ENCODE assay signal across 26 cellular contexts in the genomic region with DNA sequence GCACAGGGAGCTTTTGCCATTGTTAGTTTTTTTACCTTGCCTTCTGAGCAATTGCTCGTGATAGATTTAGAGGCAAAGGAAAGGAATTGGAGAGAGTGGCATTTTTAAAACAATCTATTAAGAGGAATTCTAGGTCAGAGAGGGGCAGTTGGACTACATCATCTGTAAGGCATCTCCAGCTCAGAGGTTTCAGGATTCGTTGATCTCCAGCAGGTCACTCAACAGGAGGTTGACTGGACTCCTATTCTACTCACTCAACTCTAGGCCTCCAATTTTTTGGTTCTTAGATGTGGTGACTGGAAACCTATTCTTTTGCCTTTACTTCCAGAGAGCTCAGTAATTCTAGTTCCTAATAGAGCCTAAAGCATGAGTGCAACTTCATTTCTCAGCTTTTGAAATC. TPM values are rescaled to one million over a fixed set of nuclear protein-coding genes. Genes with fewer than 3 reads are reported as not detected.
DNase-seq lines count a peak whose midpoint lies in the region; FAIRE-seq and TF ChIP-seq lines count a peak whose summit lies in the region.
"Had no signal": no experiment of that assay in that cellular context is flagged by ENCODE, and none has a peak within 500 bp of the region (broad histone marks: within the 10 kb centered on the region; RNA-seq: fewer than 3 reads in every experiment).

No MANE protein-coding gene starts in this region.

- H4K20me1 ChIP-seq in astrocyte (ENCODE audit: insufficient read depth, low read length) (no peaks in the 10 kb centered on the region), neural progenitor cell (ENCODE audit: low read depth) (no peaks in the 10 kb centered on the region)
- H4K20me1 ChIP-seq: BLaER1 had no signal

- H3K9me3 Mint-ChIP-seq in astrocyte (ENCODE audit: unreplicated experiment): peaks cover 6% of the 10 kb centered on the region
- H3K9me3 Mint-ChIP-seq in nephron progenitor cell: peaks cover 3% of the 10 kb centered on the region
- H3K9me3 Mint-ChIP-seq in neural progenitor cell: no peaks in the 10 kb centered on the region
- H3K9me3 Mint-ChIP-seq: dendritic cell treated with granulocyte-macrophage colony-stimulating factor and Interleukin-4, amounts not matched to agents 40 ng/mL and 50 ng/mL, for 4 days had no signal

- H3K4me3 Mint-ChIP-seq in astrocyte (ENCODE audit: unreplicated experiment): no peak overlapping the region
- H3K4me3 Mint-ChIP-seq in nephron progenitor cell: no peak overlapping the region
- no peak overlapping the region for H3K4me3 Mint-ChIP-seq in neural progenitor cell
- H3K4me3 Mint-ChIP-seq: activated CD8-positive, alpha-beta T cell treated with anti-CD3 and anti-CD28 coated beads, Interleukin-2, amount 10 ng/mL, durations not matched to agents 7 days and 5 days; dendritic cell treated with granulocyte-macrophage colony-stimulating factor and Interleukin-4, amounts not matched to agents 40 ng/mL and 50 ng/mL, for 4 days had no signal

- H3K27me3 Mint-ChIP-seq in astrocyte (ENCODE audit: low read depth, unreplicated experiment): peaks cover 5% of the 10 kb centered on the region
- H3K27me3 Mint-ChIP-seq in nephron progenitor cell (ENCODE audit: low read depth, poor library complexity): no peaks in the 10 kb centered on the region
- no peaks in the 10 kb centered on the region for H3K27me3 Mint-ChIP-seq in neural progenitor cell (ENCODE audit: insufficient read depth, low read depth)
- H3K27me3 Mint-ChIP-seq: dendritic cell treated with granulocyte-macrophage colony-stimulating factor and Interleukin-4, amounts not matched to agents 40 ng/mL and 50 ng/mL, for 4 days had no signal

- no peaks in the 10 kb centered on the region for H3F3A ChIP-seq in neural progenitor cell (ENCODE audit: low read depth)

- no peak overlapping the region for H3K4me3 ChIP-seq in astrocyte (ENCODE audit: insufficient read depth, low read depth, low read length)
- no peak overlapping the region for H3K4me3 ChIP-seq in fibroblast of the aortic adventitia (ENCODE audit: low read depth, low read length)
- H3K4me3 ChIP-seq in neural progenitor cell: no peak overlapping the region
- H3K4me3 ChIP-seq: BLaER1, HAP-1, lung, vagina had no signal

- H3K27ac ChIP-seq in astrocyte (ENCODE audit: low read depth, low read length) (no peak overlapping the region), neural progenitor cell (no peak overlapping the region)
- H3K27ac ChIP-seq: BLaER1, foreskin keratinocyte, vagina had no signal

- no peaks in the 10 kb centered on the region for H3K4me1 ChIP-seq in astrocyte (ENCODE audit: insufficient read depth, low read length)
- H3K4me1 ChIP-seq in neural progenitor cell: no peaks in the 10 kb centered on the region
- H3K4me1 ChIP-seq: Caco-2, foreskin keratinocyte, HAP-1 had no signal

- H3K9ac ChIP-seq in astrocyte (ENCODE audit: low read length) (no peak overlapping the region), neural progenitor cell (no peak overlapping the region)
- H3K9ac ChIP-seq: BLaER1 had no signal

- FAIRE-seq in astrocyte (lab: Jason Lieb, UNC): no peak
- FAIRE-seq: endometrium, RCC 7860, small intestine had no signal

- peak; percentile 31 for DNase-seq in EL
- DNase-seq in astrocyte (ENCODE audit: low read depth): peak; percentile 29
- DNase-seq in fibroblast of the aortic adventitia (ENCODE audit: low read depth): peak; percentile 30
- DNase-seq in nephron progenitor cell: no peak
- DNase-seq in OCI-M1 (lab: John Stamatoyannopoulos, UW): no peak
- no peak for DNase-seq in cortex of kidney (lab: John Stamatoyannopoulos, UW)
- no peak for DNase-seq in NCI-H1092 (lab: John Stamatoyannopoulos, UW)
- no peak for DNase-seq in neural progenitor cell (ENCODE audit: low spot score)
- DNase-seq: activated CD4-positive, alpha-beta T cell treated with anti-CD3 and anti-CD28 coated beads for 1 hour; activated CD8-positive, alpha-beta T cell treated with anti-CD3 and anti-CD28 coated beads, Interleukin-2, amount 10 ng/mL, durations not matched to agents 7 days and 5 days; activated naive CD4-positive, alpha-beta T cell; activated T-cell treated with anti-CD3 and anti-CD28 coated beads, Interleukin-2, amount 50 U/mL, for 1 hour; Caco-2; foreskin keratinocyte; NCI-H1092 treated with DMSO at 0.1 percent for 48 hours; NCI-H187 treated with DMSO at 0.1 percent for 48 hours; NCI-H69; small intestine; stimulated activated CD4-positive, alpha-beta T cell treated with anti-CD3 and anti-CD28 coated beads, Interleukin-2, amount 100 ng/mL, for 24 hours had no signal

- peaks cover 1% of the 10 kb centered on the region for H3K36me3 Mint-ChIP-seq in astrocyte (ENCODE audit: low read depth, unreplicated experiment)
- no peaks in the 10 kb centered on the region for H3K36me3 Mint-ChIP-seq in nephron progenitor cell (ENCODE audit: low read depth)
- no peaks in the 10 kb centered on the region for H3K36me3 Mint-ChIP-seq in neural progenitor cell

- H3K79me2 ChIP-seq in astrocyte (ENCODE audit: insufficient read depth, low read length) (no peaks in the 10 kb centered on the region), neural progenitor cell (ENCODE audit: low read depth) (no peaks in the 10 kb centered on the region)

- H2AFZ ChIP-seq in astrocyte (ENCODE audit: low read depth, low read length) (no peak overlapping the region), neural progenitor cell (replicated peaks) (no peak overlapping the region)

- H3K27ac Mint-ChIP-seq in astrocyte (ENCODE audit: unreplicated experiment) (no peak overlapping the region), nephron progenitor cell (peak overlapping the region; percentile 78), neural progenitor cell (no peak overlapping the region)
- H3K27ac Mint-ChIP-seq: activated CD8-positive, alpha-beta T cell treated with anti-CD3 and anti-CD28 coated beads, Interleukin-2, amount 10 ng/mL, durations not matched to agents 7 days and 5 days; dendritic cell treated with granulocyte-macrophage colony-stimulating factor and Interleukin-4, amounts not matched to agents 40 ng/mL and 50 ng/mL, for 4 days had no signal

- no peaks in the 10 kb centered on the region for H3K27me3 ChIP-seq in astrocyte (ENCODE audit: insufficient read depth, low read length)
- H3K27me3 ChIP-seq in neural progenitor cell: no peaks in the 10 kb centered on the region
- H3K27me3 ChIP-seq: BLaER1, foreskin keratinocyte, vagina had no signal

- no peaks in the 10 kb centered on the region for H3K36me3 ChIP-seq in astrocyte (ENCODE audit: insufficient read depth, low read length)
- H3K36me3 ChIP-seq in neural progenitor cell: no peaks in the 10 kb centered on the region
- H3K36me3 ChIP-seq: BLaER1, HAP-1, vagina had no signal

- peaks cover 2% of the 10 kb centered on the region for H3K9me3 ChIP-seq in astrocyte (ENCODE audit: insufficient read depth, low read depth, low read length)
- H3K9me3 ChIP-seq in neural progenitor cell (ENCODE audit: low read depth): no peaks in the 10 kb centered on the region
- H3K9me3 ChIP-seq: BLaER1, Caco-2, HAP-1, vagina had no signal

- H3K4me1 Mint-ChIP-seq in astrocyte (ENCODE audit: low read depth, unreplicated experiment): peaks cover 9% of the 10 kb centered on the region
- peaks cover 13% of the 10 kb centered on the region for H3K4me1 Mint-ChIP-seq in nephron progenitor cell
- peaks cover 3% of the 10 kb centered on the region for H3K4me1 Mint-ChIP-seq in neural progenitor cell

- no peak for TF ChIP-seq CTCF in astrocyte (IDR thresholded peaks at IDR 0.05; ENCODE audit: insufficient read depth, low read depth, low read length)
- TF ChIP-seq CTCF in fibroblast of the aortic adventitia (IDR thresholded peaks at IDR 0.05; ENCODE audit: insufficient read depth, low read length): no peak
- TF ChIP-seq CTCF in nephron progenitor cell (IDR thresholded peaks at IDR 0.05): no peak
- TF ChIP-seq CTCF in neural progenitor cell (IDR thresholded peaks at IDR 0.05): no peak

- no peak overlapping the region for H3K4me2 ChIP-seq in astrocyte (ENCODE audit: low read length)
- H3K4me2 ChIP-seq in neural progenitor cell: no peak overlapping the region
- H3K4me2 ChIP-seq: BLaER1 had no signal

RNA-seq across cellular contexts. Expression of gene TBXAS1, which starts 42.8 kb away (rescaled TPM):
- total RNA-seq in astrocyte: 0.99 and 1.1 TPM in 2 replicates
- 2.4 and 2.6 TPM in 2 replicates for total RNA-seq in fibroblast of the aortic adventitia (ENCODE audit: low replicate concordance)
- 1.5 TPM in 1 of 2 replicates, not detected in the other for total RNA-seq in neural progenitor cell (ENCODE audit: low replicate concordance)

Comparison
In these comparisons a context has a peak if more than half of its experiments do, and no peak if none do; other contexts are left out.
1. DNase-seq: peak in EL (single experiment), astrocyte (single experiment) and fibroblast of the aortic adventitia (single experiment); none in nephron progenitor cell (single experiment), OCI-M1 (single experiment), cortex of kidney (single experiment), NCI-H1092 (single experiment) and neural progenitor cell (single experiment).